8 cellular contexts compared by ENCODE assay signal in the genomic region with DNA sequence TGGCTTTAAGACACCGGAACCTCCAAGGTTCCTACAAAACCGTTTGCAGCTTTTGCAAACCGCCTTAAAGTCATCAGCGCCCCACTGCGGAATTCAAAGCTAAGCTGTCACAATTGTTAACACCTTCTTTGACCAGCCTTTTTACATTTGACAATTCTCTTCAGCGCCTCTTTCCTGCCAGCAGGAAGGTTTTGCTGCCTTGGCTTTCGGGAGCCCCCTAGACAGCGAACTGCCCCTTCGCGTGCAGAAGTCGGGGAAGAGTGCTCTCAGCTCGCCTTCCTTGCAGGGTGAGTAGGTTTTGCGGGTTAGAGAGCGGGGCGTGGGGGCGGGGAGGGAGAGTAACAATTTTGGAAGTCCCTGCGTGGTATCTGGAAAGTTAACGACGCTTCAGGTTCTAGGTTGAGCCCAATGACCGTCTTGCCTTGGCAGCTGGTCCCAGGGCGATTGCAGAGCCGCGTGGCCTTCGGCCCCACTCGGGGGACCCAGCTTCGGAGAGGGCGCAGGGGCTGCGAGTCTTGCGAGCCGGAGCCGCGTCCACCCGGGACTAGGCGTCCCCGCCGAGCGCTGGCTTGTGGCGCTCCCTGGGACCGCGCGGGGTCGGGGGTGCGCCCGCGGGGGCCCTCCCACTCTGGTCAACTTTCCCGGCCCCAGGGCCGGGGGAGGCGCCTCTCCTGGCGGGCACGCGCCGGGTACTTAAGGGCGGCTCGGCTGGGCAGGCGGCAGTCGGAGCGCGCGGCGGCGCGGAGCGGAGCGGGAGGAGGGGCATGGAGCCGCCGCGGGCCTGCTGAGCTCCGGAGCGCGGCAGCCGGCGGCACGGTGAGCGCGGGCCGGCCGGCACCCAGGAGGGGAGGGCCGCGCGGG. TPM values are rescaled to one million over a fixed set of nuclear protein-coding genes. Genes with fewer than 3 reads are reported as not detected.
A peak's percentile ranks its signal among the peaks of the same experiment; 100 is the strongest.
DNase-seq lines count a peak whose midpoint lies in the region; ATAC-seq and TF ChIP-seq lines count a peak whose summit lies in the region.

A gene with protein sequence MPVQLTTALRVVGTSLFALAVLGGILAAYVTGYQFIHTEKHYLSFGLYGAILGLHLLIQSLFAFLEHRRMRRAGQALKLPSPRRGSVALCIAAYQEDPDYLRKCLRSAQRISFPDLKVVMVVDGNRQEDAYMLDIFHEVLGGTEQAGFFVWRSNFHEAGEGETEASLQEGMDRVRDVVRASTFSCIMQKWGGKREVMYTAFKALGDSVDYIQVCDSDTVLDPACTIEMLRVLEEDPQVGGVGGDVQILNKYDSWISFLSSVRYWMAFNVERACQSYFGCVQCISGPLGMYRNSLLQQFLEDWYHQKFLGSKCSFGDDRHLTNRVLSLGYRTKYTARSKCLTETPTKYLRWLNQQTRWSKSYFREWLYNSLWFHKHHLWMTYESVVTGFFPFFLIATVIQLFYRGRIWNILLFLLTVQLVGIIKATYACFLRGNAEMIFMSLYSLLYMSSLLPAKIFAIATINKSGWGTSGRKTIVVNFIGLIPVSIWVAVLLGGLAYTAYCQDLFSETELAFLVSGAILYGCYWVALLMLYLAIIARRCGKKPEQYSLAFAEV (plus strand): TSS at position 153 of the 861 bp plus-strand sequence. CDS start 3,743 bp downstream, outside the sequence.

- H3K27me3 ChIP-seq in H9 (ENCODE audit: insufficient read depth, low read length) (no peaks in the 10 kb centered on the region), heart left ventricle (peaks cover 0 to 24% (median 0%) of the 10 kb centered on the region in 9 donors)

- H3K14ac ChIP-seq in H9 (ENCODE audit: insufficient read depth, low read length): no peak within 1 kb of the TSS

- H3K56ac ChIP-seq in H9 (ENCODE audit: insufficient read length, low read depth, low read length): no peak within 1 kb of the TSS

- H3K79me2 ChIP-seq in H9 (ENCODE audit: insufficient read depth, low read length): peaks cover 8% of the 10 kb centered on the region; the same call in 1 of the 2 replicates

- H3K4me1 ChIP-seq in H9 (ENCODE audit: insufficient read depth, low read length): peaks cover 16% of the 10 kb centered on the region; the same call in 1 of the 2 replicates
- peaks cover 0 to 32% (median 26%) of the 10 kb centered on the region in 12 donors for H3K4me1 ChIP-seq in heart left ventricle

- H4K8ac ChIP-seq in H9 (replicated peaks; ENCODE audit: insufficient read length, low read depth, low read length): no peak within 1 kb of the TSS

- no peaks in the 10 kb centered on the region for H4K20me1 ChIP-seq in H9 (ENCODE audit: control insufficient read depth, insufficient read depth, insufficient read length)

- H3K27ac ChIP-seq in H9 (ENCODE audit: insufficient read length, low read depth, low read length): no peak within 1 kb of the TSS
- H3K27ac ChIP-seq in heart left ventricle: peak within 1 kb of the TSS in 3 of 12 donors; percentile 3 to 34 (median 27)

- no peak within 1 kb of the TSS for H3K9ac ChIP-seq in H9 (ENCODE audit: extremely low read depth, insufficient read length, low read length)

- TF ChIP-seq POLR2A in heart left ventricle (IDR thresholded peaks at IDR 0.05): peak in 1 of 2 donors; percentile 33

- peak within 1 kb of the TSS; percentile 42 to 75 (median 60) for H3K4me3 ChIP-seq in heart left ventricle

- no peak within 1 kb of the TSS for H2BK12ac ChIP-seq in H9 (ENCODE audit: insufficient read length, low read depth, low read length)

- no peak within 1 kb of the TSS for H2BK5ac ChIP-seq in H9 (ENCODE audit: insufficient read length, low read length)

- H3K27me3 Mint-ChIP-seq in H9 (ENCODE audit: low read depth): peaks cover 12% of the 10 kb centered on the region
- H3K27me3 Mint-ChIP-seq in activated naive CD8-positive, alpha-beta T cell: peaks cover 12% of the 10 kb centered on the region
- H3K27me3 Mint-ChIP-seq in osteocyte (ENCODE audit: unreplicated experiment): no peaks in the 10 kb centered on the region

- H3K4me2 ChIP-seq in H9 (ENCODE audit: insufficient read depth, insufficient read length, low read length): peak within 1 kb of the TSS; percentile 71

- H2BK120ac ChIP-seq in H9 (ENCODE audit: low read depth, low read length, poor library complexity, severe bottlenecking): no peak within 1 kb of the TSS

- TF ChIP-seq CTCF in H9 (conservative IDR thresholded peaks at IDR 0.05): peak; percentile 51; the same call in 2 of the 3 replicates
- TF ChIP-seq CTCF in heart left ventricle (IDR thresholded peaks at IDR 0.05): peak in 9 of 12 donors; percentile 10 to 46 (median 22)
- TF ChIP-seq CTCF in osteocyte (IDR thresholded peaks at IDR 0.05): peak; percentile 55

- intact Hi-C loops in heart left ventricle (cut with DNase I): loop anchor here in 6 of 10 donors (2.0 to 10.0 kb wide), 3 partner anchors 65 to 203 kb away; no protein-coding TSS in a partner anchor

- peaks cover 19% of the 10 kb centered on the region for H3K23me2 ChIP-seq in H9 (ENCODE audit: insufficient read length, low read depth, low read length, poor library complexity, severe bottlenecking)

- H3K9me3 Mint-ChIP-seq in H9 (peaks cover 0 to 3% of the 10 kb centered on the region in 2 experiments; a peak in 2 of 5 replicates), osteocyte (ENCODE audit: unreplicated experiment) (no peaks in the 10 kb centered on the region)
- no peaks in the 10 kb centered on the region for H3K9me3 Mint-ChIP-seq in activated naive CD8-positive, alpha-beta T cell (ENCODE audit: low read depth)

- no peak within 1 kb of the TSS for H3T11ph ChIP-seq in H9 (ENCODE audit: low read length)

- H2BK15ac ChIP-seq in H9 (ENCODE audit: low read depth, low read length): no peak within 1 kb of the TSS

- ATAC-seq in heart left ventricle (peak; percentile 58 to 79 (median 75)), HG02759 (IDR thresholded peaks at IDR 0.05; ENCODE audit: unreplicated experiment) (no peak), HG02763 (IDR thresholded peaks at IDR 0.05; ENCODE audit: unreplicated experiment) (no peak)

- H2AK5ac ChIP-seq in H9 (ENCODE audit: insufficient read length, low read length): no peak within 1 kb of the TSS

- no peak within 1 kb of the TSS for H3K18ac ChIP-seq in H9 (ENCODE audit: insufficient read length, low read depth, low read length)

- H4K91ac ChIP-seq in H9 (ENCODE audit: insufficient read length, low read depth, low read length): no peak within 1 kb of the TSS

- peak within 1 kb of the TSS; percentile 92 to 97 (median 95) for H3K27ac Mint-ChIP-seq in H9
- H3K27ac Mint-ChIP-seq in activated naive CD8-positive, alpha-beta T cell: no peak within 1 kb of the TSS
- H3K27ac Mint-ChIP-seq in osteocyte (ENCODE audit: unreplicated experiment): peak within 1 kb of the TSS; percentile 54

- H3K36me3 ChIP-seq in heart left ventricle: peaks cover 0 to 18% (median 6%) of the 10 kb centered on the region in 9 donors

- H3K4me1 Mint-ChIP-seq in H9: peaks cover 46 to 51% of the 10 kb centered on the region in 2 experiments
- peaks cover 19% of the 10 kb centered on the region for H3K4me1 Mint-ChIP-seq in activated naive CD8-positive, alpha-beta T cell (ENCODE audit: low read depth)
- peaks cover 23% of the 10 kb centered on the region for H3K4me1 Mint-ChIP-seq in osteocyte (ENCODE audit: unreplicated experiment)

- DNase-seq in COLO668 (lab: John Stamatoyannopoulos, UW; ENCODE audit: unreplicated experiment) (peak; percentile 77), H9 (peak; percentile 81), NCI-H774 (lab: John Stamatoyannopoulos, UW) (peak; percentile 15), heart left ventricle (peak in 3 of 5 donors; percentile 40 to 60 (median 44)), osteocyte (ENCODE audit: extremely low spot score, unreplicated experiment) (no peak)

- H3K4ac ChIP-seq in H9 (ENCODE audit: low read depth, low read length): no peak within 1 kb of the TSS

- H3K79me1 ChIP-seq in H9 (ENCODE audit: insufficient read depth, low read depth, low read length, poor library complexity, severe bottlenecking): no peaks in the 10 kb centered on the region

- no peak within 1 kb of the TSS for H2AFZ ChIP-seq in H9 (ENCODE audit: low read length)

- H3K36me3 Mint-ChIP-seq in H9 (ENCODE audit: insufficient read depth in 1 of 3, low read depth in 3 of 3) (peaks cover 12 to 22% (median 15%) of the 10 kb centered on the region in 3 experiments), osteocyte (ENCODE audit: unreplicated experiment) (peaks cover 6% of the 10 kb centered on the region)
- peaks cover 3% of the 10 kb centered on the region for H3K36me3 Mint-ChIP-seq in activated naive CD8-positive, alpha-beta T cell

- WGBS in H9 (ENCODE audit: extremely low coverage, insufficient read length, low lambda C conversion rate): no CpG with 5 or more reads among the region's 80 CpGs
- WGBS in heart left ventricle, 4 donors: 0 to 1% (median 0%) methylated on average over 57 to 80 of the region's 80 CpGs

- H4K5ac ChIP-seq in H9 (ENCODE audit: insufficient read length, low read depth, low read length): no peak within 1 kb of the TSS

- no peak within 1 kb of the TSS for H2BK20ac ChIP-seq in H9 (ENCODE audit: low read depth, low read length, poor library complexity, severe bottlenecking)

- H3K4me3 Mint-ChIP-seq in H9: peak within 1 kb of the TSS; percentile 96 to 100
- H3K4me3 Mint-ChIP-seq in activated naive CD8-positive, alpha-beta T cell: peak within 1 kb of the TSS; percentile 93
- peak within 1 kb of the TSS; percentile 92 for H3K4me3 Mint-ChIP-seq in osteocyte (ENCODE audit: unreplicated experiment)

- H3K9me3 ChIP-seq in H9 (ENCODE audit: control insufficient read depth, low read depth, low read length) (no peaks in the 10 kb centered on the region), heart left ventricle (no peaks in the 10 kb centered on the region)

- H3K23ac ChIP-seq in H9 (ENCODE audit: insufficient read length, low read depth, low read length): no peak within 1 kb of the TSS

RNA-seq across cellular contexts. Expression of the gene that starts here (rescaled TPM):
- 98.4 and 100 TPM in 2 replicates for total RNA-seq in H9 (2021)
- total RNA-seq in heart left ventricle: 1 to 10 TPM in 2 of 9 donors, under 1 TPM in 7; 0.21 to 2.0 (median 0.48) TPM
- polyA plus RNA-seq in heart left ventricle: under 1 TPM; 0.27 to 0.72 TPM
- total RNA-seq in osteocyte: 0.89 and 1.6 TPM in 2 replicates

Comparison
In these comparisons a context has a peak if more than half of its experiments do, and no peak if none do; other contexts are left out.
1. RNA of the gene that starts here (total RNA-seq): 98.4 to 100 TPM in H9; 0.89 to 1.6 TPM in osteocyte and 0.21 to 2.0 TPM in heart left ventricle; every median in the first group is over 10 times any median in the second.
2. ATAC-seq: peak in heart left ventricle (4 of 4); none in HG02759 (single experiment) and HG02763 (single experiment).
3. Peak in every context shown above with its lines, with median percentiles within 50 percentile points of each other: H3K4me3 Mint-ChIP-seq and CTCF ChIP-seq.